8 cellular contexts compared by ENCODE assay signal in genomic region chr7:102434039-102434481, GRCh38. TPM values are rescaled to one million over a fixed set of nuclear protein-coding genes. Genes with fewer than 3 reads are reported as not detected.
A peak's percentile ranks its signal among the peaks of the same experiment; 100 is the strongest.
DNase-seq lines count a peak whose midpoint lies in the region; ATAC-seq, FAIRE-seq and TF ChIP-seq lines count a peak whose summit lies in the region.

No MANE protein-coding gene starts in this region.

- ATAC-seq in HG02884 (IDR thresholded peaks at IDR 0.05; ENCODE audit: unreplicated experiment), result no peak

- H3K9ac ChIP-seq in HUES48 (ENCODE audit: low read depth, low read length), result no peak overlapping the region

- H3K4me1 ChIP-seq in CD4-positive, alpha-beta memory T cell (ENCODE audit: insufficient read depth, low read length), result peaks cover 55% of the 10 kb centered on the region
- H3K4me1 ChIP-seq in HUES48 (ENCODE audit: control insufficient read depth, insufficient read depth, low read length) (peaks cover 6% of the 10 kb centered on the region), ascending aorta (peaks cover 0 to 10% of the 10 kb centered on the region in 2 donors), thymus (ENCODE audit: control insufficient read depth, insufficient read depth, low read length) (peaks cover 27% of the 10 kb centered on the region)

- H3K9me3 ChIP-seq in CD4-positive, alpha-beta memory T cell (ENCODE audit: control insufficient read depth in 1 of 2, low read length in 2 of 2), result no peaks in the 10 kb centered on the region
- H3K9me3 ChIP-seq in HUES48 (ENCODE audit: control insufficient read depth, insufficient read depth, low read length) (no peaks in the 10 kb centered on the region), ascending aorta (no peaks in the 10 kb centered on the region), thymus (ENCODE audit: control insufficient read depth) (no peaks in the 10 kb centered on the region)

- H3K27ac ChIP-seq in CD4-positive, alpha-beta memory T cell (ENCODE audit: low read depth, low read length), result peak overlapping the region; percentile 88
- no peak overlapping the region for H3K27ac ChIP-seq in HUES48 (ENCODE audit: low read depth, low read length)
- H3K27ac ChIP-seq in ascending aorta, result peak overlapping the region in 1 of 2 donors; percentile 44
- H3K27ac ChIP-seq in thymus (ENCODE audit: low read depth), result peak overlapping the region; percentile 0

- H3K4me3 Mint-ChIP-seq in CD4-positive, alpha-beta memory T cell, result peak overlapping the region; percentile 80 to 90 (median 88)

- no peaks in the 10 kb centered on the region for H3K27me3 ChIP-seq in CD4-positive, alpha-beta memory T cell (ENCODE audit: insufficient read depth, low read length)
- no peaks in the 10 kb centered on the region for H3K27me3 ChIP-seq in HUES48 (ENCODE audit: control insufficient read depth, insufficient read depth, low read length)
- no peaks in the 10 kb centered on the region for H3K27me3 ChIP-seq in ascending aorta
- H3K27me3 ChIP-seq in kidney epithelial cell (ENCODE audit: control insufficient read depth, insufficient read depth, low read length), result no peaks in the 10 kb centered on the region
- no peaks in the 10 kb centered on the region for H3K27me3 ChIP-seq in thymus (ENCODE audit: control insufficient read depth, insufficient read depth)

- CTCF ChIA-PET in CD4-positive, alpha-beta memory T cell (lab: Charles Lee; ENCODE audit: partially characterized antibody), result interaction anchor here (1.4 to 4.7 kb wide), 5 partner anchors 14 to 29 kb away, joined by 3 to 30 read pairs (median 13); no protein-coding TSS in a partner anchor

- POLR2A ChIA-PET in CD4-positive, alpha-beta memory T cell (lab: Charles Lee; ENCODE audit: partially characterized antibody), result interaction anchor here (0.6 to 16.0 kb wide), 7 partner anchors 9 to 71 kb away, joined by 3 to 496 read pairs (median 26); partner anchors contain the start of genes ALKBH4, LRWD1 and PRKRIP1

- H3K27ac Mint-ChIP-seq in CD4-positive, alpha-beta memory T cell, result peak overlapping the region; percentile 88 to 95 (median 95)

- DNase-seq in CD4-positive, alpha-beta memory T cell, result peak in 4 of 5 donors; percentile 16 to 32 (median 24)
- DNase-seq in ascending aorta (ENCODE audit: low spot score in 2 of 2) (peak in 1 of 2 donors; percentile 63), kidney epithelial cell (ENCODE audit: low read depth) (no peak), D721Med (ENCODE audit: insufficient read length, low spot score) (no peak), ureter (ENCODE audit: low spot score) (no peak)

- H3K9me3 Mint-ChIP-seq in CD4-positive, alpha-beta memory T cell, result peaks cover 0 to 2% (median 0%) of the 10 kb centered on the region in 8 donors

- intact Hi-C loops in CD4-positive, alpha-beta memory T cell (cut with micrococcal nuclease), result loop anchor here (1.0 kb wide), 1 partner anchor 31 kb away; no protein-coding TSS in a partner anchor
- intact Hi-C loops in ascending aorta (cut with DNase I), result loop anchor here (5.0 kb wide), 2 partner anchors 37 to 1217 kb away; partner anchors contain the start of genes PLOD3, PRKRIP1 and ZNHIT1

- TF ChIP-seq CTCF in ascending aorta (IDR thresholded peaks at IDR 0.05), result no peak
- no peak for TF ChIP-seq CTCF in kidney epithelial cell (IDR thresholded peaks at IDR 0.05; ENCODE audit: insufficient read depth, low read length, poor library complexity, severe bottlenecking)
- TF ChIP-seq CTCF in D721Med (IDR thresholded peaks at IDR 0.05; ENCODE audit: insufficient read depth, missing control alignments), result no peak

- H3K4me1 Mint-ChIP-seq in CD4-positive, alpha-beta memory T cell, result peaks cover 26 to 58% (median 41%) of the 10 kb centered on the region in 4 donors

- peaks cover 5% of the 10 kb centered on the region for H3K36me3 ChIP-seq in CD4-positive, alpha-beta memory T cell (ENCODE audit: insufficient read depth, low read length)
- H3K36me3 ChIP-seq in HUES48 (ENCODE audit: control insufficient read depth, insufficient read depth, low read length) (0 out of 2 replicates have a peak, but pooled peaks cover 4% of the 10 kb centered on the region), ascending aorta (peaks cover 0 to 3% of the 10 kb centered on the region in 2 donors), kidney epithelial cell (ENCODE audit: control insufficient read depth, insufficient read depth, low read length) (no peaks in the 10 kb centered on the region), thymus (ENCODE audit: control insufficient read depth, insufficient read depth) (peaks cover 13% of the 10 kb centered on the region)

- H3K27me3 Mint-ChIP-seq in CD4-positive, alpha-beta memory T cell, result no peaks in the 10 kb centered on the region

- peak overlapping the region; percentile 74 to 76 for H3K4me3 ChIP-seq in CD4-positive, alpha-beta memory T cell (ENCODE audit: low read length in 2 of 2)
- peak overlapping the region; percentile 83 for H3K4me3 ChIP-seq in HUES48 (ENCODE audit: low read depth, low read length)
- peak overlapping the region; percentile 74 to 76 for H3K4me3 ChIP-seq in ascending aorta
- peak overlapping the region; percentile 94 for H3K4me3 ChIP-seq in kidney epithelial cell (ENCODE audit: low read depth, low read length)
- peak overlapping the region; percentile 95 for H3K4me3 ChIP-seq in thymus (ENCODE audit: low read length)

- FAIRE-seq in D721Med (lab: Jason Lieb, UNC), result no peak

- H3K36me3 Mint-ChIP-seq in CD4-positive, alpha-beta memory T cell, result peaks cover 4 to 15% of the 10 kb centered on the region in 2 donors

- 23% methylated on average over 9 of the region's 9 CpGs for WGBS in thymus

RNA-seq across cellular contexts. Expression of gene ORAI2, which starts 0.7 kb away (rescaled TPM):
- total RNA-seq in CD4-positive, alpha-beta memory T cell, result 10 to 100 TPM; 29.0 to 31.6 TPM
- 10 to 100 TPM; 42.9 to 53.3 TPM for polyA plus RNA-seq in CD4-positive, alpha-beta memory T cell
- total RNA-seq in ascending aorta (45.1 TPM), kidney epithelial cell (47.2 and 56.2 TPM in 2 replicates), ureter (19.7 TPM)
- polyA plus RNA-seq in thymus, result 11.6 TPM

RNA-seq across cellular contexts. Expression of gene ALKBH4, which starts 30.6 kb away (rescaled TPM):
- total RNA-seq in CD4-positive, alpha-beta memory T cell, result 10 to 100 TPM; 11.8 to 11.9 TPM
- polyA plus RNA-seq in CD4-positive, alpha-beta memory T cell, result 10 to 100 TPM; 15.7 to 16.6 TPM
- total RNA-seq in ascending aorta (26.4 TPM), kidney epithelial cell (12.5 and 50.8 TPM in 2 replicates), ureter (10.3 TPM)
- polyA plus RNA-seq in thymus, result 11.4 TPM

RNA-seq across cellular contexts. Expression of gene LRWD1, which starts 30.7 kb away (rescaled TPM):
- total RNA-seq in CD4-positive, alpha-beta memory T cell, result 10 to 100 TPM; 26.0 to 28.5 TPM
- 10 to 100 TPM; 12.9 to 15.2 TPM for polyA plus RNA-seq in CD4-positive, alpha-beta memory T cell
- total RNA-seq in ascending aorta, result 24.4 TPM
- total RNA-seq in kidney epithelial cell, result 22.9 and 38.0 TPM in 2 replicates
- polyA plus RNA-seq in thymus, result 19.9 TPM
- total RNA-seq in ureter, result 11.4 TPM

RNA-seq across cellular contexts. Expression of gene PRKRIP1, which starts 37.9 kb away (rescaled TPM):
- total RNA-seq in CD4-positive, alpha-beta memory T cell, result 10 to 100 TPM; 43.2 to 47.6 TPM
- 10 to 100 TPM in 1 of 2 donors, 1 to 10 TPM in 1; 9.7 to 21.7 TPM for polyA plus RNA-seq in CD4-positive, alpha-beta memory T cell
- total RNA-seq in ascending aorta (23.6 TPM), kidney epithelial cell (25.3 and 31.5 TPM in 2 replicates), ureter (22.8 TPM)
- 54.4 TPM for polyA plus RNA-seq in thymus

RNA-seq across cellular contexts. Expression of gene POLR2J, which starts 44.7 kb away (rescaled TPM):
- total RNA-seq in CD4-positive, alpha-beta memory T cell, result 10 to 100 TPM; 35.8 to 38.2 TPM
- polyA plus RNA-seq in CD4-positive, alpha-beta memory T cell, result 100 to 1,000 TPM; 122 to 126 TPM
- 40.8 TPM for total RNA-seq in ascending aorta
- total RNA-seq in kidney epithelial cell, result 36.2 and 47.6 TPM in 2 replicates
- polyA plus RNA-seq in thymus, result 67.1 TPM
- total RNA-seq in ureter, result 53.1 TPM

Comparison
In these comparisons a context has a peak if more than half of its experiments do, and no peak if none do; other contexts are left out.
1. DNase-seq: peak in CD4-positive, alpha-beta memory T cell (4 of 5); none in kidney epithelial cell (single experiment), D721Med (single experiment) and ureter (single experiment).
2. Peak in every context shown above with its lines, with median percentiles within 50 percentile points of each other: H3K4me3 ChIP-seq.